Comparison of ENCODE assay signal across 25 cellular contexts in genomic region chr19:378706-379105, GRCh38. TPM values are rescaled to one million over a fixed set of nuclear protein-coding genes. Genes with fewer than 3 reads are reported as not detected.
"Had no signal": no experiment of that assay in that cellular context is flagged by ENCODE, and none has a peak within 500 bp of the region (broad histone marks: within the 10 kb centered on the region; RNA-seq: fewer than 3 reads in every experiment).

No MANE protein-coding gene starts in this region.

- H3K27ac ChIP-seq: KMS-11 had no signal

- ATAC-seq: activated naive CD4-positive, alpha-beta T cell treated with anti-CD3 and anti-CD28 coated beads, Interleukin-2, amount 50 U/mL, for 72 hours; activated T-cell treated with anti-CD3 and anti-CD28 coated beads, Interleukin-2, amount 50 U/mL, for 4 hours; T-helper 17 cell had no signal

- FAIRE-seq: astrocyte, RCC 7860, TTC549 had no signal

- DNase-seq: activated CD4-positive, alpha-beta T cell treated with anti-CD3 and anti-CD28 coated beads, Interleukin-2, amount 10 ng/mL, durations not matched to agents 7 days and 5 days; activated CD4-positive, CD25-positive, alpha-beta regulatory T cell; activated CD8-positive, alpha-beta memory T cell treated with anti-CD3 and anti-CD28 coated beads for 24 hours; activated effector memory CD4-positive, alpha-beta T cell treated with anti-CD3 and anti-CD28 coated beads, Interleukin-2, amount 50 U/mL, for 16 hours; activated naive CD4-positive, alpha-beta T cell treated with Interleukin-2 at 50 U/mL for 16 hours; activated T-cell treated with anti-CD3 and anti-CD28 coated beads, Interleukin-2, amount 50 U/mL, for 4 hours; amygdala; NCI-H1092; NCI-H1417 treated with DMSO at 0.1 percent for 48 hours; NCI-H1694; NCI-H2029; NCI-H2107; NCI-H2171 treated with DMSO at 0.1 percent for 48 hours; NCI-H226; NCI-H526; NCI-H774; NK-92 treated with Interleukin-12 subunit alpha and Interleukin-12 subunit beta, amount 100 ng/mL, for 24 hours; SHP77 treated with DMSO at 0.1 percent for 48 hours; T-helper 17 cell; T-helper 9 cell had no signal

- H3K4me2 ChIP-seq: KMS-11 had no signal

- H3K9ac ChIP-seq: KMS-11 had no signal

RNA-seq across cellular contexts. Expression of gene C2CD4C, which starts 30.2 kb away (rescaled TPM):
- total RNA-seq: activated CD4-positive, alpha-beta T cell treated with anti-CD3 and anti-CD28 coated beads, Interleukin-2, amount 10 ng/mL, durations not matched to agents 7 days and 5 days; T-helper 17 cell had no signal
